9 cellular contexts compared by ENCODE assay signal in genomic region chr1:100131623-100132022, GRCh38. TPM values are rescaled to one million over a fixed set of nuclear protein-coding genes. Genes with fewer than 3 reads are reported as not detected.
DNase-seq lines count a peak whose midpoint lies in the region; ATAC-seq and TF ChIP-seq lines count a peak whose summit lies in the region.
"Had no signal": no experiment of that assay in that cellular context is flagged by ENCODE, and none has a peak within 500 bp of the region (broad histone marks: within the 10 kb centered on the region; RNA-seq: fewer than 3 reads in every experiment).

No MANE protein-coding gene starts in this region.

- no peaks in the 10 kb centered on the region for H3K9me3 ChIP-seq in T-helper 17 cell (ENCODE audit: control insufficient read depth, low read length, poor library complexity, severe bottlenecking)

- peaks cover 2 to 7% of the 10 kb centered on the region in 2 donors for H3K36me3 Mint-ChIP-seq in activated T-cell treated with anti-CD3 and anti-CD28 coated beads, Interleukin-2, amount 50 U/mL, for 72 hours (ENCODE audit: insufficient read depth in 2 of 2)
- no peaks in the 10 kb centered on the region for H3K36me3 Mint-ChIP-seq in T-helper 17 cell (ENCODE audit: low read depth)
- H3K36me3 Mint-ChIP-seq in stimulated activated naive B cell treated with anti-CD40 and anti-IgM and Interleukin-4, amounts not matched to agents 10 μg/mL and 1 μg/mL and 100 μg/mL, for 72 hours, result peaks cover 0 to 5% of the 10 kb centered on the region in 2 donors

- peaks cover 4% of the 10 kb centered on the region for H3K4me1 ChIP-seq in foreskin keratinocyte

- no peaks in the 10 kb centered on the region for H3K27me3 ChIP-seq in foreskin keratinocyte

- no peak for ATAC-seq in activated T-cell treated with anti-CD3 and anti-CD28 coated beads, Interleukin-2, amount 50 U/mL, for 72 hours (replicated peaks in 1 of 2)
- ATAC-seq in T-helper 17 cell, result no peak
- no peak for ATAC-seq in foreskin keratinocyte
- ATAC-seq in stimulated activated naive B cell treated with anti-CD40 and anti-IgM and Interleukin-4, amounts not matched to agents 10 μg/mL and 1 μg/mL and 100 μg/mL, for 72 hours (replicated peaks), result no peak
- no peak for ATAC-seq in HG02623 (IDR thresholded peaks at IDR 0.05; ENCODE audit: unreplicated experiment)
- no peak for ATAC-seq in GM18868 (IDR thresholded peaks at IDR 0.05; ENCODE audit: unreplicated experiment)

- no peaks in the 10 kb centered on the region for H3K9me3 Mint-ChIP-seq in activated T-cell treated with anti-CD3 and anti-CD28 coated beads, Interleukin-2, amount 50 U/mL, for 72 hours
- H3K9me3 Mint-ChIP-seq in stimulated activated naive B cell treated with anti-CD40 and anti-IgM and Interleukin-4, amounts not matched to agents 10 μg/mL and 1 μg/mL and 100 μg/mL, for 72 hours, result no peaks in the 10 kb centered on the region

- peak overlapping the region; percentile 4 for H3K27ac ChIP-seq in foreskin keratinocyte

- H3K27me3 Mint-ChIP-seq in activated T-cell treated with anti-CD3 and anti-CD28 coated beads, Interleukin-2, amount 50 U/mL, for 72 hours (ENCODE audit: low read depth), result no peaks in the 10 kb centered on the region
- H3K27me3 Mint-ChIP-seq in T-helper 17 cell, result no peaks in the 10 kb centered on the region
- H3K27me3 Mint-ChIP-seq in stimulated activated naive B cell treated with anti-CD40 and anti-IgM and Interleukin-4, amounts not matched to agents 10 μg/mL and 1 μg/mL and 100 μg/mL, for 72 hours, result no peaks in the 10 kb centered on the region

- peak overlapping the region; percentile 96 for H3K27ac Mint-ChIP-seq in activated T-cell treated with anti-CD3 and anti-CD28 coated beads, Interleukin-2, amount 50 U/mL, for 72 hours
- no peak overlapping the region for H3K27ac Mint-ChIP-seq in T-helper 17 cell
- H3K27ac Mint-ChIP-seq in stimulated activated naive B cell treated with anti-CD40 and anti-IgM and Interleukin-4, amounts not matched to agents 10 μg/mL and 1 μg/mL and 100 μg/mL, for 72 hours, result no peak overlapping the region

- peak overlapping the region; percentile 98 to 99 for H3K4me3 Mint-ChIP-seq in activated T-cell treated with anti-CD3 and anti-CD28 coated beads, Interleukin-2, amount 50 U/mL, for 72 hours
- H3K4me3 Mint-ChIP-seq in T-helper 17 cell, result peak overlapping the region; percentile 98
- H3K4me3 Mint-ChIP-seq in stimulated activated naive B cell treated with anti-CD40 and anti-IgM and Interleukin-4, amounts not matched to agents 10 μg/mL and 1 μg/mL and 100 μg/mL, for 72 hours, result peak overlapping the region; percentile 95 to 98

- DNase-seq in activated T-cell treated with anti-CD3 and anti-CD28 coated beads, Interleukin-2, amount 50 U/mL, for 72 hours, result no peak
- no peak for DNase-seq in activated T-cell treated with anti-CD3 and anti-CD28 coated beads, Interleukin-2, amount 50 U/mL, for 48 hours
- DNase-seq in T-helper 17 cell (no peak), foreskin keratinocyte (no peak), germinal center (ENCODE audit: low spot score) (no peak)
- DNase-seq in stimulated activated naive B cell treated with anti-CD40 and anti-IgM and Interleukin-4, amounts not matched to agents 10 μg/mL and 1 μg/mL and 100 μg/mL, for 72 hours, result no peak
- DNase-seq: stimulated activated CD4-positive, alpha-beta T cell treated with anti-CD3 and anti-CD28 coated beads, Interleukin-1b, Interleukin-23, amount 100 ng/mL, for 48 hours had no signal

- no peak for TF ChIP-seq CTCF in foreskin keratinocyte (conservative IDR thresholded peaks at IDR 0.05)

- H3K4me1 Mint-ChIP-seq in activated T-cell treated with anti-CD3 and anti-CD28 coated beads, Interleukin-2, amount 50 U/mL, for 72 hours (ENCODE audit: low read depth), result peaks cover 50% of the 10 kb centered on the region
- H3K4me1 Mint-ChIP-seq in T-helper 17 cell, result peaks cover 19% of the 10 kb centered on the region
- H3K4me1 Mint-ChIP-seq in stimulated activated naive B cell treated with anti-CD40 and anti-IgM and Interleukin-4, amounts not matched to agents 10 μg/mL and 1 μg/mL and 100 μg/mL, for 72 hours, result peaks cover 14 to 20% of the 10 kb centered on the region in 2 donors

RNA-seq across cellular contexts. Expression of gene SASS6, which starts 1.1 kb away (rescaled TPM):
- total RNA-seq in activated T-cell treated with anti-CD3 and anti-CD28 coated beads, Interleukin-2, amount 50 U/mL, for 72 hours, result 10 to 100 TPM; 14.3 to 15.9 TPM
- total RNA-seq in T-helper 17 cell (1 to 10 TPM; 1.9 to 2.7 TPM), foreskin keratinocyte (8.7 and 10.6 TPM in 2 replicates)
- polyA plus RNA-seq in foreskin keratinocyte, result 1.8 and 2.7 TPM in 2 replicates

RNA-seq across cellular contexts. Expression of gene TRMT13, which starts 1.3 kb away (rescaled TPM):
- total RNA-seq in activated T-cell treated with anti-CD3 and anti-CD28 coated beads, Interleukin-2, amount 50 U/mL, for 72 hours, result 10 to 100 TPM; 19.9 to 24.4 TPM
- total RNA-seq in T-helper 17 cell (10 to 100 TPM; 10.0 to 10.4 TPM), foreskin keratinocyte (11.0 and 11.8 TPM in 2 replicates)
- 3.5 and 4.8 TPM in 2 replicates for polyA plus RNA-seq in foreskin keratinocyte

RNA-seq across cellular contexts. Expression of gene LRRC39, which starts 46.4 kb away (rescaled TPM):
- total RNA-seq in activated T-cell treated with anti-CD3 and anti-CD28 coated beads, Interleukin-2, amount 50 U/mL, for 72 hours, result 1 to 10 TPM in 1 of 2 donors, under 1 TPM in 1; 0.86 to 1.3 TPM
- total RNA-seq in T-helper 17 cell (1 to 10 TPM in 1 of 2 donors, under 1 TPM in 1; 0.97 to 2.1 TPM), foreskin keratinocyte (0.11 TPM in 1 of 2 replicates, not detected in the other)
- 0.08 and 0.09 TPM in 2 replicates for polyA plus RNA-seq in foreskin keratinocyte
